ENCODE assay signal across 1 cellular context in genomic region chr6:35297541-35298481, GRCh38.
TF ChIP-seq lines count a peak whose summit lies in the region.

A gene with protein sequence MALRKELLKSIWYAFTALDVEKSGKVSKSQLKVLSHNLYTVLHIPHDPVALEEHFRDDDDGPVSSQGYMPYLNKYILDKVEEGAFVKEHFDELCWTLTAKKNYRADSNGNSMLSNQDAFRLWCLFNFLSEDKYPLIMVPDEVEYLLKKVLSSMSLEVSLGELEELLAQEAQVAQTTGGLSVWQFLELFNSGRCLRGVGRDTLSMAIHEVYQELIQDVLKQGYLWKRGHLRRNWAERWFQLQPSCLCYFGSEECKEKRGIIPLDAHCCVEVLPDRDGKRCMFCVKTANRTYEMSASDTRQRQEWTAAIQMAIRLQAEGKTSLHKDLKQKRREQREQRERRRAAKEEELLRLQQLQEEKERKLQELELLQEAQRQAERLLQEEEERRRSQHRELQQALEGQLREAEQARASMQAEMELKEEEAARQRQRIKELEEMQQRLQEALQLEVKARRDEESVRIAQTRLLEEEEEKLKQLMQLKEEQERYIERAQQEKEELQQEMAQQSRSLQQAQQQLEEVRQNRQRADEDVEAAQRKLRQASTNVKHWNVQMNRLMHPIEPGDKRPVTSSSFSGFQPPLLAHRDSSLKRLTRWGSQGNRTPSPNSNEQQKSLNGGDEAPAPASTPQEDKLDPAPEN (plus strand): TSS chr6:35297818. CDS start chr6:35297857, 39 bp downstream.

TF ChIP-seq in HepG2, 621 proteins besides CTCF, POLR2A, EP300 and RAD21 (continued from another document and continues in another):
- TF ChIP-seq HMGXB3 (CRISPR knock-in tag; IDR thresholded peaks at IDR 0.05; ENCODE audit: borderline replicate concordance) (peak; percentile 59; the same call in 1 of the 2 replicates), MBNL3 (CRISPR knock-in tag; conservative IDR thresholded peaks at IDR 0.05) (no peak), ZXDC (CRISPR knock-in tag; IDR thresholded peaks at IDR 0.05) (no peak), HMGA1 (CRISPR knock-in tag; conservative IDR thresholded peaks at IDR 0.05) (no peak), TBP (CRISPR knock-in tag; IDR thresholded peaks at IDR 0.05) (no peak), EED (CRISPR knock-in tag; IDR thresholded peaks at IDR 0.05) (peak; percentile 69; the same call in 1 of the 2 replicates), HDAC1 (CRISPR knock-in tag; IDR thresholded peaks at IDR 0.05) (peak; percentile 90), ZNF569 (CRISPR knock-in tag; IDR thresholded peaks at IDR 0.05; ENCODE audit: borderline replicate concordance) (peak; percentile 95; the same call in 1 of the 2 replicates), MAFF (IDR thresholded peaks at IDR 0.05; ENCODE audit: low read depth, low read length) (peak; percentile 37; the same call in 1 of the 2 replicates), SKI (IDR thresholded peaks at IDR 0.05; ENCODE audit: partially characterized antibody) (no peak), KDM2A (CRISPR knock-in tag; IDR thresholded peaks at IDR 0.05; ENCODE audit: borderline replicate concordance, low read depth) (peak; percentile 94), PLRG1 (conservative IDR thresholded peaks at IDR 0.05) (no peak), ZNF776 (CRISPR knock-in tag; IDR thresholded peaks at IDR 0.05) (peak; percentile 94), ZNF18 (CRISPR knock-in tag; IDR thresholded peaks at IDR 0.05; ENCODE audit: insufficient replicate concordance) (no peak), HDAC6 (IDR thresholded peaks at IDR 0.05; ENCODE audit: low read depth, low read length) (no peak), CHD4 (IDR thresholded peaks at IDR 0.05; ENCODE audit: borderline replicate concordance, low read length) (no peak), KLF16 (CRISPR knock-in tag; IDR thresholded peaks at IDR 0.05) (peak in 1 of 2 experiments; percentile 66; a peak in 1 of 4 replicates), ZSCAN25 (CRISPR knock-in tag; IDR thresholded peaks at IDR 0.05) (no peak), SOX13 (IDR thresholded peaks at IDR 0.05) (no peak), SOX13 (CRISPR knock-in tag; conservative IDR thresholded peaks at IDR 0.05 in 1 of 2, IDR thresholded peaks at IDR 0.05 in 1 of 2) (peak in 1 of 2 experiments; percentile 60; a peak in 2 of 4 replicates), RERE (CRISPR knock-in tag; IDR thresholded peaks at IDR 0.05; ENCODE audit: low read depth) (no peak), AGO1 (IDR thresholded peaks at IDR 0.05; ENCODE audit: low read depth, low read length, poor library complexity, severe bottlenecking) (peak; percentile 78), ASH2L (IDR thresholded peaks at IDR 0.05; ENCODE audit: insufficient read length, low read depth, low read length) (peak; percentile 63), ZNF557 (CRISPR knock-in tag; IDR thresholded peaks at IDR 0.05) (peak; percentile 85), MAFG (CRISPR knock-in tag; IDR thresholded peaks at IDR 0.05) (no peak), RBFOX2 (IDR thresholded peaks at IDR 0.05; ENCODE audit: low read depth, low read length) (peak; percentile 68), ZNF367 (CRISPR knock-in tag; IDR thresholded peaks at IDR 0.05; ENCODE audit: borderline replicate concordance) (no peak), CBFB (CRISPR knock-in tag; IDR thresholded peaks at IDR 0.05) (peak; percentile 97), KMT2B (CRISPR knock-in tag; IDR thresholded peaks at IDR 0.05) (peak; percentile 52; the same call in 1 of the 2 replicates)
- TF ChIP-seq, protein P1, sequence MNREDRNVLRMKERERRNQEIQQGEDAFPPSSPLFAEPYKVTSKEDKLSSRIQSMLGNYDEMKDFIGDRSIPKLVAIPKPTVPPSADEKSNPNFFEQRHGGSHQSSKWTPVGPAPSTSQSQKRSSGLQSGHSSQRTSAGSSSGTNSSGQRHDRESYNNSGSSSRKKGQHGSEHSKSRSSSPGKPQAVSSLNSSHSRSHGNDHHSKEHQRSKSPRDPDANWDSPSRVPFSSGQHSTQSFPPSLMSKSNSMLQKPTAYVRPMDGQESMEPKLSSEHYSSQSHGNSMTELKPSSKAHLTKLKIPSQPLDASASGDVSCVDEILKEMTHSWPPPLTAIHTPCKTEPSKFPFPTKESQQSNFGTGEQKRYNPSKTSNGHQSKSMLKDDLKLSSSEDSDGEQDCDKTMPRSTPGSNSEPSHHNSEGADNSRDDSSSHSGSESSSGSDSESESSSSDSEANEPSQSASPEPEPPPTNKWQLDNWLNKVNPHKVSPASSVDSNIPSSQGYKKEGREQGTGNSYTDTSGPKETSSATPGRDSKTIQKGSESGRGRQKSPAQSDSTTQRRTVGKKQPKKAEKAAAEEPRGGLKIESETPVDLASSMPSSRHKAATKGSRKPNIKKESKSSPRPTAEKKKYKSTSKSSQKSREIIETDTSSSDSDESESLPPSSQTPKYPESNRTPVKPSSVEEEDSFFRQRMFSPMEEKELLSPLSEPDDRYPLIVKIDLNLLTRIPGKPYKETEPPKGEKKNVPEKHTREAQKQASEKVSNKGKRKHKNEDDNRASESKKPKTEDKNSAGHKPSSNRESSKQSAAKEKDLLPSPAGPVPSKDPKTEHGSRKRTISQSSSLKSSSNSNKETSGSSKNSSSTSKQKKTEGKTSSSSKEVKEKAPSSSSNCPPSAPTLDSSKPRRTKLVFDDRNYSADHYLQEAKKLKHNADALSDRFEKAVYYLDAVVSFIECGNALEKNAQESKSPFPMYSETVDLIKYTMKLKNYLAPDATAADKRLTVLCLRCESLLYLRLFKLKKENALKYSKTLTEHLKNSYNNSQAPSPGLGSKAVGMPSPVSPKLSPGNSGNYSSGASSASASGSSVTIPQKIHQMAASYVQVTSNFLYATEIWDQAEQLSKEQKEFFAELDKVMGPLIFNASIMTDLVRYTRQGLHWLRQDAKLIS (CRISPR knock-in tag; IDR thresholded peaks at IDR 0.05), result no peak
- TF ChIP-seq, protein P2, sequence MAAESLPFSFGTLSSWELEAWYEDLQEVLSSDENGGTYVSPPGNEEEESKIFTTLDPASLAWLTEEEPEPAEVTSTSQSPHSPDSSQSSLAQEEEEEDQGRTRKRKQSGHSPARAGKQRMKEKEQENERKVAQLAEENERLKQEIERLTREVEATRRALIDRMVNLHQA (CRISPR knock-in tag; IDR thresholded peaks at IDR 0.05), result no peak
- TF ChIP-seq, protein P3, sequence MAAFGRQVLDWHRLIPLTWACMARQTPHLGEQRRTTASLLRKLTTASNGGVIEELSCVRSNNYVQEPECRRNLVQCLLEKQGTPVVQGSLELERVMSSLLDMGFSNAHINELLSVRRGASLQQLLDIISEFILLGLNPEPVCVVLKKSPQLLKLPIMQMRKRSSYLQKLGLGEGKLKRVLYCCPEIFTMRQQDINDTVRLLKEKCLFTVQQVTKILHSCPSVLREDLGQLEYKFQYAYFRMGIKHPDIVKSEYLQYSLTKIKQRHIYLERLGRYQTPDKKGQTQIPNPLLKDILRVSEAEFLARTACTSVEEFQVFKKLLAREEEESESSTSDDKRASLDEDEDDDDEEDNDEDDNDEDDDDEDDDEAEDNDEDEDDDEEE (CRISPR knock-in tag; IDR thresholded peaks at IDR 0.05), result peak; percentile 89; the same call in 1 of the 2 replicates
- TF ChIP-seq, protein P4, sequence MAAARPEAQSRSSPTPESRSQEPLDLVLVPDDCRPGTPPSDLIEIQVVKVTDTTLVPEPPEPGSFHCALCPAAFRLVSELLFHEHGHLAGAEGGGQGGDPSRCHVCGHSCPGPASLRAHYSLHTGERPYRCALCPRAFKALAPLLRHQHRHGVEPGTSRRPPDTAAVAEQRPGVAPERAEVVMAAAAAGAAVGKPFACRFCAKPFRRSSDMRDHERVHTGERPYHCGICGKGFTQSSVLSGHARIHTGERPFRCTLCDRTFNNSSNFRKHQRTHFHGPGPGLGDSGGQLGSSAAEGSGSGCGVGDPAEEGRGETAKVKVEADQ (CRISPR knock-in tag; IDR thresholded peaks at IDR 0.05; ENCODE audit: borderline replicate concordance), result peak; percentile 92
